Comparison of ENCODE assay signal across 7 cellular contexts in genomic region chr18:14086459-14087231, GRCh38. TPM values are rescaled to one million over a fixed set of nuclear protein-coding genes. Genes with fewer than 3 reads are reported as not detected.
DNase-seq lines count a peak whose midpoint lies in the region; ATAC-seq and TF ChIP-seq lines count a peak whose summit lies in the region.

No MANE protein-coding gene starts in this region.

- no peak overlapping the region for H4K5ac ChIP-seq in mesendoderm (ENCODE audit: low read length)

- H2BK120ac ChIP-seq in mesendoderm (ENCODE audit: low read depth, low read length): no peak overlapping the region

- H2BK15ac ChIP-seq in mesendoderm (replicated peaks; ENCODE audit: low read depth): no peak overlapping the region

- WGBS in mesendoderm (ENCODE audit: extremely low coverage, insufficient coverage, low lambda C conversion rate): no CpG with 5 or more reads among the region's 9 CpGs

- no peaks in the 10 kb centered on the region for H3K27me3 ChIP-seq in mesendoderm (ENCODE audit: insufficient read depth, low read length, poor library complexity)

- no peak overlapping the region for H3K4me3 ChIP-seq in mesendoderm (ENCODE audit: low read length)

- H3K18ac ChIP-seq in mesendoderm (ENCODE audit: low read length): no peak overlapping the region

- in situ Hi-C loops in G401 (cut with HindIII; ENCODE audit: low sequenced_read_pairs): no loop called here

- H2AK5ac ChIP-seq in mesendoderm (ENCODE audit: low read length): no peak overlapping the region

- DNase-seq in G401 (ENCODE audit: low spot score) (peak; percentile 67), NCI-H748 treated with DMSO at 0.1 percent for 48 hours (lab: John Stamatoyannopoulos, UW) (peak; percentile 11), dermis microvascular lymphatic vessel endothelial cell (ENCODE audit: low read depth in 2 of 2) (peak; percentile 28 to 39), mesendoderm (peak; percentile 74), omental fat pad (ENCODE audit: low spot score) (no peak)

- H3K23ac ChIP-seq in mesendoderm (ENCODE audit: low read length): no peak overlapping the region

- peak overlapping the region; percentile 71 for H3K56ac ChIP-seq in mesendoderm (ENCODE audit: low read length)

- no peaks in the 10 kb centered on the region for H3K36me3 ChIP-seq in mesendoderm (ENCODE audit: control insufficient read depth, insufficient read depth, low read length)

- no peak overlapping the region for H3K27ac ChIP-seq in mesendoderm (ENCODE audit: low read depth, low read length)

- TF ChIP-seq CTCF in omental fat pad (IDR thresholded peaks at IDR 0.05): no peak

- peak overlapping the region; percentile 49 for H3K9ac ChIP-seq in mesendoderm (ENCODE audit: low read length)

- H3K79me1 ChIP-seq in mesendoderm (ENCODE audit: low read length): no peaks in the 10 kb centered on the region

- no peak overlapping the region for H2BK5ac ChIP-seq in mesendoderm (ENCODE audit: low read length)

- H3K4me2 ChIP-seq in mesendoderm (ENCODE audit: low read length): no peak overlapping the region

- peak; percentile 66 for ATAC-seq in HG02759 (IDR thresholded peaks at IDR 0.05; ENCODE audit: unreplicated experiment)
- no peak for ATAC-seq in HG02763 (IDR thresholded peaks at IDR 0.05; ENCODE audit: unreplicated experiment)
- ATAC-seq in omental fat pad (ENCODE audit: low FRiP score): no peak

- no peak overlapping the region for H4K8ac ChIP-seq in mesendoderm (ENCODE audit: low read depth, low read length)

- H3K4ac ChIP-seq in mesendoderm (ENCODE audit: low read depth, low read length): no peak overlapping the region

- no peaks in the 10 kb centered on the region for H3K4me1 ChIP-seq in mesendoderm (ENCODE audit: control insufficient read depth, low read depth, low read length)

- no peaks in the 10 kb centered on the region for H3K79me2 ChIP-seq in mesendoderm (ENCODE audit: control insufficient read depth, insufficient read depth, low read length)

RNA-seq across cellular contexts. Expression of gene ZNF519, which starts 45.6 kb away (rescaled TPM):
- total RNA-seq in G401 (2014; rRNA removed; shearing (Covaris generic)): 1.9 and 5.6 TPM in 2 replicates
- total RNA-seq in dermis microvascular lymphatic vessel endothelial cell: 2.7 and 3.1 TPM in 2 replicates
- polyA plus RNA-seq in mesendoderm (2013, experiment 1 of 2): 12.8 TPM
- polyA plus RNA-seq in mesendoderm (2013, experiment 2 of 2): 13.3 TPM
- total RNA-seq in omental fat pad: 1 to 10 TPM; 2.6 to 9.0 (median 4.8) TPM
